28 cellular contexts compared by ENCODE assay signal in the genomic region with DNA sequence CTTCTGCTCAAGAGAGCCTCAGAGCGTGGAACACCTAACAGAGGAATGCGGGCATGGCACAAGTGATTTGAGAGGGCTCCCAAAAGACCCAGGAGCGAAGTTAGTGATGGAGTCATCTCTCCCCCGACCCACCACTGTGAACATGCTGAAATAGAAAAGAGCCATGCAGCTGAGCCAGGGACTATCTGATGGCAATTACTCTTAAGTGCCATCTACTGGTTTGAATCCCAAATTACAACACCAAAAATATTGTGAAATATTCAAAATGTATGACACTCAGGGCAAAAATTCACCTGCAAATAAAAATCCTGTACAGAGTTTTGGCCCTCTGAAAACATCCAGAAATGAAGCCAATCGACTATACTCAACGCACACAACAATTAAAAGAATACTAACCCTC.
DNase-seq lines count a peak whose midpoint lies in the region; ATAC-seq and TF ChIP-seq lines count a peak whose summit lies in the region.
"Had no signal": no experiment of that assay in that cellular context is flagged by ENCODE, and none has a peak within 500 bp of the region (broad histone marks: within the 10 kb centered on the region; RNA-seq: fewer than 3 reads in every experiment).

No MANE protein-coding gene starts in this region.

- no peaks in the 10 kb centered on the region for H3K9me3 ChIP-seq in Loucy (ENCODE audit: insufficient read depth, low read depth, low read length)
- H3K9me3 ChIP-seq: SJCRH30, vagina had no signal

- H3F3A ChIP-seq in Loucy (ENCODE audit: low read depth): no peaks in the 10 kb centered on the region

- TF ChIP-seq CTCF in Loucy (conservative IDR thresholded peaks at IDR 0.05; ENCODE audit: low read length): peak; percentile 54
- TF ChIP-seq CTCF in progenitor cell of endocrine pancreas (IDR thresholded peaks at IDR 0.05; ENCODE audit: unreplicated experiment): peak; percentile 19

- peaks cover 5% of the 10 kb centered on the region for H3K4me1 Mint-ChIP-seq in progenitor cell of endocrine pancreas (ENCODE audit: low read depth)
- H3K4me1 Mint-ChIP-seq: CD4-positive, alpha-beta memory T cell; IgD-negative memory B cell; naive thymus-derived CD4-positive, alpha-beta T cell; stimulated activated naive CD8-positive, alpha-beta T cell treated with anti-CD3 and anti-CD28 coated beads, Interleukin-15, amount 100 ng/mL, for 72 hours had no signal

- H3K9me2 ChIP-seq in Loucy (replicated peaks; ENCODE audit: low read depth, low read length): no peaks in the 10 kb centered on the region

- H3K4me2 ChIP-seq in Loucy (ENCODE audit: low read depth, low read length, poor library complexity, severe bottlenecking): no peak overlapping the region

- H3K36me3 Mint-ChIP-seq in progenitor cell of endocrine pancreas (ENCODE audit: insufficient read depth): no peaks in the 10 kb centered on the region
- H3K36me3 Mint-ChIP-seq: activated CD4-positive, alpha-beta memory T cell treated with anti-CD3 and anti-CD28 coated beads for 36 hours; CD4-positive, alpha-beta memory T cell; IgD-negative memory B cell; naive thymus-derived CD4-positive, alpha-beta T cell had no signal

- H3K27me3 ChIP-seq in Loucy (ENCODE audit: insufficient read depth, low read length, poor library complexity, severe bottlenecking): no peaks in the 10 kb centered on the region
- H3K27me3 ChIP-seq: breast epithelium, SJCRH30, vagina had no signal

- no peak overlapping the region for H3K27ac Mint-ChIP-seq in progenitor cell of endocrine pancreas
- H3K27ac Mint-ChIP-seq: activated CD4-positive, alpha-beta memory T cell treated with anti-CD3 and anti-CD28 coated beads for 36 hours; activated T-helper 1 cell treated with anti-CD3 and anti-CD28 coated beads, Interleukin-12 subunit alpha, Interleukin-12 subunit beta, Interleukin-2, Interleukin-4 antibody, amounts not matched to agents 30 ng/mL and 10 ng/mL and 1 ng/mL, durations not matched to agents 14 hours and 24 hours and 36 hours; CD4-positive, alpha-beta memory T cell; IgD-negative memory B cell; naive thymus-derived CD4-positive, alpha-beta T cell; stimulated activated naive CD8-positive, alpha-beta T cell treated with anti-CD3 and anti-CD28 coated beads, Interleukin-15, amount 100 ng/mL, for 72 hours had no signal

- no peak for ATAC-seq in GM21360 (IDR thresholded peaks at IDR 0.05; ENCODE audit: unreplicated experiment)
- ATAC-seq: naive thymus-derived CD4-positive, alpha-beta T cell; stimulated activated naive CD8-positive, alpha-beta T cell treated with anti-CD3 and anti-CD28 coated beads, Interleukin-15, amount 100 ng/mL, for 72 hours had no signal

- peaks cover 3% of the 10 kb centered on the region for H3K27me3 Mint-ChIP-seq in progenitor cell of endocrine pancreas
- H3K27me3 Mint-ChIP-seq: activated CD4-positive, alpha-beta memory T cell treated with anti-CD3 and anti-CD28 coated beads for 36 hours; CD4-positive, alpha-beta memory T cell; IgD-negative memory B cell; naive thymus-derived CD4-positive, alpha-beta T cell; stimulated activated naive CD8-positive, alpha-beta T cell treated with anti-CD3 and anti-CD28 coated beads, Interleukin-15, amount 100 ng/mL, for 72 hours had no signal

- H3K79me2 ChIP-seq in Loucy (ENCODE audit: insufficient read depth, low read length): no peaks in the 10 kb centered on the region

- H2AFZ ChIP-seq in Loucy (ENCODE audit: low read length): no peak overlapping the region

- H3K4me3 ChIP-seq in Loucy (ENCODE audit: low read length, poor library complexity, severe bottlenecking): no peak overlapping the region
- H3K4me3 ChIP-seq: breast epithelium, SJCRH30, vagina had no signal

- no peak overlapping the region for H3K9ac ChIP-seq in Loucy (ENCODE audit: low read depth, low read length, poor library complexity, severe bottlenecking)

- no peak overlapping the region for H3K4me3 Mint-ChIP-seq in progenitor cell of endocrine pancreas (ENCODE audit: low read depth)
- H3K4me3 Mint-ChIP-seq: activated CD4-positive, alpha-beta memory T cell treated with anti-CD3 and anti-CD28 coated beads for 36 hours; activated T-helper 1 cell treated with anti-CD3 and anti-CD28 coated beads, Interleukin-12 subunit alpha, Interleukin-12 subunit beta, Interleukin-2, Interleukin-4 antibody, amounts not matched to agents 30 ng/mL and 10 ng/mL and 1 ng/mL, durations not matched to agents 14 hours and 24 hours and 36 hours; CD4-positive, alpha-beta memory T cell; IgD-negative memory B cell; naive thymus-derived CD4-positive, alpha-beta T cell; stimulated activated naive CD8-positive, alpha-beta T cell treated with anti-CD3 and anti-CD28 coated beads, Interleukin-15, amount 100 ng/mL, for 72 hours had no signal

- H3K36me3 ChIP-seq in Loucy (ENCODE audit: insufficient read depth, low read length): no peaks in the 10 kb centered on the region
- H3K36me3 ChIP-seq: breast epithelium, SJCRH30, vagina had no signal

- H3K9me3 Mint-ChIP-seq in progenitor cell of endocrine pancreas (ENCODE audit: low read depth): peaks cover 5% of the 10 kb centered on the region

- DNase-seq in DMS 273 (lab: John Stamatoyannopoulos, UW; ENCODE audit: unreplicated experiment): peak; percentile 2
- DNase-seq in DMS 273 treated with DMSO at 0.1 percent for 48 hours (lab: John Stamatoyannopoulos, UW): no peak
- DNase-seq in amniotic epithelial cell (ENCODE audit: low read depth): peak; percentile 0
- no peak for DNase-seq in progenitor cell of endocrine pancreas (ENCODE audit: low spot score, unreplicated experiment)
- DNase-seq in C1 segment of cervical spinal cord (lab: John Stamatoyannopoulos, UW): no peak
- no peak for DNase-seq in NCI-H69 (lab: John Stamatoyannopoulos, UW)
- DNase-seq: activated CD4-positive, alpha-beta memory T cell treated with anti-CD3 and anti-CD28 coated beads for 36 hours; activated CD8-positive, alpha-beta memory T cell treated with anti-CD3 and anti-CD28 coated beads, Interleukin-2, amount 50 U/mL, for 4 hours; activated naive CD4-positive, alpha-beta T cell treated with anti-CD3 and anti-CD28 coated beads, Interleukin-2, amount 50 U/mL, for 16 hours; CD4-positive, alpha-beta memory T cell; DMS79; islet precursor cell; midbrain; naive thymus-derived CD4-positive, alpha-beta T cell; NCI-H1694; NCI-H2171; NCI-H510A; SJCRH30; small intestine; stimulated activated CD4-positive, alpha-beta T cell treated with anti-CD3 and anti-CD28 coated beads, Interleukin-1b, Interleukin-23, amount 100 ng/mL, for 48 hours; stimulated activated CD8-positive, alpha-beta memory T cell treated with anti-CD3 and anti-CD28 coated beads, Interleukin-4, amount 100 ng/mL, for 48 hours; stimulated activated naive CD8-positive, alpha-beta T cell treated with anti-CD3 and anti-CD28 coated beads, Interleukin-15, amount 100 ng/mL, for 72 hours had no signal

- H3K4me1 ChIP-seq in Loucy (ENCODE audit: insufficient read depth, low read length, poor library complexity, severe bottlenecking): no peaks in the 10 kb centered on the region
- H3K4me1 ChIP-seq: breast epithelium, vagina had no signal

- no peaks in the 10 kb centered on the region for H4K20me1 ChIP-seq in Loucy (ENCODE audit: insufficient read depth, low read length, poor library complexity, severe bottlenecking)

Comparison
In these comparisons a context has a peak if more than half of its experiments do, and no peak if none do; other contexts are left out.
1. DNase-seq: peak in DMS 273 (single experiment) and amniotic epithelial cell (single experiment); none in DMS 273 treated with DMSO at 0.1 percent for 48 hours (single experiment), progenitor cell of endocrine pancreas (single experiment), C1 segment of cervical spinal cord (0 of 14) and NCI-H69 (single experiment).